Comparison of ENCODE assay signal across 23 cellular contexts in the genomic region with DNA sequence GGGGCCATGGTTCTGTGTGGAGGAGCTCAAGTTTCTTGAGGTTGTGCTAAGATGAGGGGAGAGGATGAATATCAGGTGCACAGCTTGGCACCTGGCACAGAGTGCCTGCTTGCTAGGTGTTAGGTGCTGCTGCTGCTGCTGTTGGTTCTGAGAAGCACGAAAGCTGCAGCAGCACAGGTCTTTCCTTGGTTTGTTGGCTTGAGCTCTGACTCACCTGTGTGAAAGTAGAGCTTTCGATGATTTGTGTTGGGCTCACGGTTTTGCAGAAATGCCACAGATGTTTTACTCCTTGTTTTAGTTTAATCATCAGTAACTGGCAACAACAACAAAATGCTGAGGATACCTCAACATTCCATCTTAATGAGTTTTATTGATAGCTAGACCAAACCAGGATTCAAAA.
DNase-seq lines count a peak whose midpoint lies in the region; ATAC-seq, FAIRE-seq and TF ChIP-seq lines count a peak whose summit lies in the region.
"Had no signal": no experiment of that assay in that cellular context is flagged by ENCODE, and none has a peak within 500 bp of the region (broad histone marks: within the 10 kb centered on the region; RNA-seq: fewer than 3 reads in every experiment).

No MANE protein-coding gene starts in this region.

- CTCF ChIA-PET in MCF 10A (lab: Yijun Ruan, JAX): interaction anchor here (0.9 kb wide), 1 partner anchor 521 kb away, joined by 3 read pairs; no protein-coding TSS in a partner anchor
- CTCF ChIA-PET in mammary epithelial cell (lab: Charles Lee; ENCODE audit: low non-redundant PET): interaction anchor here (0.5 to 0.8 kb wide), 2 partner anchors 521 to 701 kb away, joined by 4 read pairs; no protein-coding TSS in a partner anchor

- H3K4me1 ChIP-seq in breast epithelium (no peaks in the 10 kb centered on the region), mammary epithelial cell (ENCODE audit: insufficient read depth, low read length) (peaks cover 15% of the 10 kb centered on the region), keratinocyte (ENCODE audit: control insufficient read depth, extremely low read depth, insufficient read depth, low read length) (peaks cover 12% of the 10 kb centered on the region)
- H3K4me1 ChIP-seq: BLaER1, Peyer's patch had no signal

- H3K4me3 ChIP-seq in breast epithelium (no peak overlapping the region), mammary epithelial cell (replicated peaks in 1 of 3; ENCODE audit: insufficient read depth in 1 of 3, low read depth in 2 of 3, low read length in 3 of 3) (no peak overlapping the region), keratinocyte (ENCODE audit: control insufficient read depth in 2 of 3, extremely low read depth in 1 of 3, insufficient read depth in 2 of 3, low read depth in 1 of 3, low read length in 3 of 3) (no peak overlapping the region)
- H3K4me3 ChIP-seq: BLaER1, K562, MG63, Peyer's patch had no signal

- H3K4me1 Mint-ChIP-seq in MCF 10A (ENCODE audit: insufficient read depth, unreplicated experiment): peaks cover 6% of the 10 kb centered on the region
- H3K4me1 Mint-ChIP-seq: CD4-positive, CD25-positive, alpha-beta regulatory T cell had no signal

- no peaks in the 10 kb centered on the region for H3K9me3 ChIP-seq in breast epithelium
- no peaks in the 10 kb centered on the region for H3K9me3 ChIP-seq in mammary epithelial cell (replicated peaks; ENCODE audit: insufficient read depth, low read length)
- no peaks in the 10 kb centered on the region for H3K9me3 ChIP-seq in keratinocyte (ENCODE audit: control insufficient read depth, low read depth, low read length)
- H3K9me3 ChIP-seq: BLaER1, MG63, Peyer's patch, SK-N-SH had no signal

- WGBS in mammary epithelial cell (ENCODE audit: low coverage, missing lambda C conversion rate): 0% methylated on average over 3 of the region's 3 CpGs

- H3K36me3 ChIP-seq in breast epithelium (no peaks in the 10 kb centered on the region), mammary epithelial cell (ENCODE audit: insufficient read depth, low read length) (no peaks in the 10 kb centered on the region), keratinocyte (ENCODE audit: control insufficient read depth in 2 of 2, extremely low read depth in 1 of 2, insufficient read depth in 2 of 2, low read length in 2 of 2) (no peaks in the 10 kb centered on the region)
- H3K36me3 ChIP-seq: BLaER1, MG63, Peyer's patch had no signal

- no peaks in the 10 kb centered on the region for H3K36me3 Mint-ChIP-seq in MCF 10A (ENCODE audit: insufficient read depth, unreplicated experiment)
- H3K36me3 Mint-ChIP-seq: CD4-positive, CD25-positive, alpha-beta regulatory T cell had no signal

- intact Hi-C loops in MCF 10A (cut with micrococcal nuclease): no loop called here
- intact Hi-C loops in breast epithelium (cut with DNase I; ENCODE audit: low total_unique reads): no loop called here
- intact Hi-C loops in mammary epithelial cell (cut with micrococcal nuclease): no loop called here

- no peaks in the 10 kb centered on the region for H3K79me2 ChIP-seq in mammary epithelial cell (ENCODE audit: insufficient read depth, low read length)
- H3K79me2 ChIP-seq in keratinocyte (ENCODE audit: control insufficient read depth, insufficient read depth, low read length): no peaks in the 10 kb centered on the region

- TF ChIP-seq CTCF in MCF 10A (IDR thresholded peaks at IDR 0.05; ENCODE audit: unreplicated experiment): no peak
- no peak for TF ChIP-seq CTCF in breast epithelium (IDR thresholded peaks at IDR 0.05)
- no peak for TF ChIP-seq CTCF in mammary epithelial cell (conservative IDR thresholded peaks at IDR 0.05 in 1 of 2, IDR thresholded peaks at IDR 0.05 in 1 of 2; ENCODE audit: extremely low read depth in 1 of 2, insufficient read depth in 1 of 2, low read depth in 1 of 2, low read length in 2 of 2)
- TF ChIP-seq CTCF in keratinocyte (optimal IDR thresholded peaks at IDR 0.05 in 1 of 3, IDR thresholded peaks at IDR 0.05 in 1 of 3, conservative IDR thresholded peaks at IDR 0.05 in 1 of 3; ENCODE audit: extremely low read depth in 1 of 3, insufficient read depth in 2 of 3, low read length in 3 of 3): no peak

- no peaks in the 10 kb centered on the region for H4K20me1 ChIP-seq in mammary epithelial cell (ENCODE audit: insufficient read depth, low read length)
- no peaks in the 10 kb centered on the region for H4K20me1 ChIP-seq in keratinocyte (ENCODE audit: control insufficient read depth, extremely low read depth, insufficient read depth, low read length)
- H4K20me1 ChIP-seq: BLaER1 had no signal

- H2AFZ ChIP-seq in mammary epithelial cell (ENCODE audit: low read depth, low read length) (no peak overlapping the region), keratinocyte (ENCODE audit: control insufficient read depth, low read length) (no peak overlapping the region)

- no peak for ATAC-seq in HG02852 (IDR thresholded peaks at IDR 0.05; ENCODE audit: unreplicated experiment)
- ATAC-seq: HCT116, K562 had no signal

- DNase-seq in MCF 10A (ENCODE audit: unreplicated experiment): peak; percentile 14
- no peak for DNase-seq in breast epithelium (ENCODE audit: low spot score in 2 of 2)
- peak; percentile 93 for DNase-seq in mammary epithelial cell
- DNase-seq in keratinocyte (ENCODE audit: low read depth, low spot score): peak; percentile 69
- no peak for DNase-seq in Kasumi-1 (lab: John Stamatoyannopoulos, UW)
- DNase-seq in NAMALWA (ENCODE audit: low spot score): no peak
- DNase-seq: CD4-positive, CD25-positive, alpha-beta regulatory T cell; DMS153; DND-41; MG63; NCI-H2029; NCI-H2171 treated with DMSO at 0.1 percent for 48 hours; NCI-H524; NCI-H82; Peyer's patch; SK-N-SH had no signal

- dilution Hi-C loops in mammary epithelial cell (cut with HindIII; ENCODE audit: low sequenced_read_pairs) (no loop called here), keratinocyte (cut with MboI; ENCODE audit: extremely low pct_ligation_motif_present, low sequenced_read_pairs) (no loop called here)

- H3K27me3 ChIP-seq in breast epithelium: no peaks in the 10 kb centered on the region
- H3K27me3 ChIP-seq in mammary epithelial cell (ENCODE audit: insufficient read depth, low read length): no peaks in the 10 kb centered on the region
- H3K27me3 ChIP-seq in keratinocyte (ENCODE audit: control insufficient read depth, extremely low read depth, insufficient read depth, low read length): no peaks in the 10 kb centered on the region
- H3K27me3 ChIP-seq: BLaER1, MG63, Peyer's patch had no signal

- H3K27ac ChIP-seq in breast epithelium (no peak overlapping the region), mammary epithelial cell (ENCODE audit: insufficient read depth, low read depth, low read length) (no peak overlapping the region), keratinocyte (ENCODE audit: control insufficient read depth, insufficient read depth, low read length) (no peak overlapping the region)
- H3K27ac ChIP-seq: BLaER1, Peyer's patch had no signal

- H3K9me3 Mint-ChIP-seq in MCF 10A (ENCODE audit: unreplicated experiment): peaks cover 8% of the 10 kb centered on the region

- no peaks in the 10 kb centered on the region for H3K9me1 ChIP-seq in keratinocyte (ENCODE audit: control insufficient read depth, extremely low read depth, insufficient read depth, low read length)

- FAIRE-seq in keratinocyte (lab: Jason Lieb, UNC): peak; percentile 99
- FAIRE-seq: A204.1, GM12892, HTR-8/SVneo, K562 had no signal

- POLR2A ChIA-PET in MCF 10A (lab: Yijun Ruan, JAX): no interaction called here

- H3K27ac Mint-ChIP-seq in MCF 10A (ENCODE audit: low read depth, unreplicated experiment): no peak overlapping the region
- H3K27ac Mint-ChIP-seq: CD4-positive, CD25-positive, alpha-beta regulatory T cell had no signal

- TF ChIP-seq POLR2A in breast epithelium (IDR thresholded peaks at IDR 0.05): no peak

- H3K27me3 Mint-ChIP-seq in MCF 10A (ENCODE audit: insufficient read depth, unreplicated experiment): no peaks in the 10 kb centered on the region

- BruUV-seq in MCF 10A (replicated peaks; lab: Mats Ljungman, UMichigan): no TSS peak
- no TSS peak for BruUV-seq in mammary epithelial cell (replicated peaks; lab: Mats Ljungman, UMichigan)

- H3K4me2 ChIP-seq in mammary epithelial cell (ENCODE audit: insufficient read depth, low read depth, low read length): peak overlapping the region; percentile 18
- no peak overlapping the region for H3K4me2 ChIP-seq in keratinocyte (ENCODE audit: control insufficient read depth, extremely low read depth, insufficient read depth, low read depth, low read length)
- H3K4me2 ChIP-seq: BLaER1, SK-N-SH had no signal

- no peak overlapping the region for H3K4me3 Mint-ChIP-seq in MCF 10A (ENCODE audit: unreplicated experiment)
- H3K4me3 Mint-ChIP-seq: CD4-positive, CD25-positive, alpha-beta regulatory T cell had no signal

- in situ Hi-C loops in mammary epithelial cell (cut with MboI; ENCODE audit: low sequenced_read_pairs in 2 of 2): no loop called here

- H3K9ac ChIP-seq in mammary epithelial cell (ENCODE audit: insufficient read depth, low read length): no peak overlapping the region
- no peak overlapping the region for H3K9ac ChIP-seq in keratinocyte (ENCODE audit: control insufficient read depth, extremely low read depth, insufficient read depth, low read length)
- H3K9ac ChIP-seq: BLaER1, SK-N-SH had no signal

Comparison
In these comparisons a context has a peak if more than half of its experiments do, and no peak if none do; other contexts are left out.
1. DNase-seq: peak in MCF 10A (single experiment), mammary epithelial cell (single experiment) and keratinocyte (single experiment); none in breast epithelium (0 of 2), Kasumi-1 (0 of 2) and NAMALWA (single experiment).